In genomic region chr12:95784886-95785285, GRCh38 we compare ENCODE assay signal across 21 cellular contexts. TPM values are rescaled to one million over a fixed set of nuclear protein-coding genes. Genes with fewer than 3 reads are reported as not detected.
DNase-seq lines count a peak whose midpoint lies in the region; ATAC-seq, FAIRE-seq and TF ChIP-seq lines count a peak whose summit lies in the region.
"Had no signal": no experiment of that assay in that cellular context is flagged by ENCODE, and none has a peak within 500 bp of the region (broad histone marks: within the 10 kb centered on the region; RNA-seq: fewer than 3 reads in every experiment).

No MANE protein-coding gene starts in this region.

- ATAC-seq in PC-3 (peak; percentile 9), upper lobe of right lung (no peak), GM18909 (IDR thresholded peaks at IDR 0.05; ENCODE audit: poor library complexity, unreplicated experiment) (no peak)

- intact Hi-C loops in PC-3 (cut with micrococcal nuclease) (loop anchor here (2.0 kb wide), 1 partner anchor 20 kb away; no protein-coding TSS in a partner anchor), endothelial cell of umbilical vein (cut with micrococcal nuclease) (no loop called here), upper lobe of right lung (cut with DNase I) (no loop called here), thyroid gland (cut with DNase I) (no loop called here)

- CTCF ChIA-PET in PC-3 (lab: Charles Lee), result no interaction called here
- CTCF ChIA-PET in endothelial cell of umbilical vein (lab: Charles Lee), result no interaction called here

- H3K4me2 ChIP-seq in PC-3 (ENCODE audit: low read length), result peak overlapping the region; percentile 99
- peak overlapping the region; percentile 51 for H3K4me2 ChIP-seq in endothelial cell of umbilical vein (ENCODE audit: insufficient read depth, low read length)
- H3K4me2 ChIP-seq: BLaER1 treated with 17β-estradiol and CSF1 and Interleukin-3, amounts not matched to agents 10 nM and 100 nM had no signal

- no peaks in the 10 kb centered on the region for H3K9me1 ChIP-seq in endothelial cell of umbilical vein (replicated peaks; ENCODE audit: control insufficient read depth, extremely low read depth, insufficient read depth, low read length)

- no peak overlapping the region for H2AFZ ChIP-seq in PC-3 (ENCODE audit: low read length)
- no peak overlapping the region for H2AFZ ChIP-seq in endothelial cell of umbilical vein (ENCODE audit: low read depth, low read length)

- dilution Hi-C loops in endothelial cell of umbilical vein (cut with MboI; ENCODE audit: extremely low pct_ligation_motif_present, low sequenced_read_pairs), result no loop called here

- peaks cover 76% of the 10 kb centered on the region for H3K79me2 ChIP-seq in PC-3 (ENCODE audit: low read length)
- H3K79me2 ChIP-seq in endothelial cell of umbilical vein (ENCODE audit: control insufficient read depth, insufficient read depth, low read length), result peaks cover 23% of the 10 kb centered on the region

- H3K4me1 ChIP-seq in PC-3 (ENCODE audit: insufficient read depth, low read length) (peaks cover 60% of the 10 kb centered on the region), endothelial cell of umbilical vein (ENCODE audit: control insufficient read depth, extremely low read depth, insufficient read depth, low read length) (peaks cover 38% of the 10 kb centered on the region), upper lobe of right lung (peaks cover 10% of the 10 kb centered on the region), thyroid gland (peaks cover 6 to 8% of the 10 kb centered on the region in 2 donors)

- H3K27me3 ChIP-seq in PC-3 (ENCODE audit: low read length) (no peaks in the 10 kb centered on the region), endothelial cell of umbilical vein (ENCODE audit: control insufficient read depth in 2 of 2, insufficient read depth in 2 of 2, low read length in 2 of 2) (no peaks in the 10 kb centered on the region), upper lobe of right lung (peaks cover 21% of the 10 kb centered on the region), thyroid gland (no peaks in the 10 kb centered on the region)

- H3K9me2 ChIP-seq in PC-3 (replicated peaks; ENCODE audit: low read length), result no peaks in the 10 kb centered on the region

- H4K20me1 ChIP-seq in PC-3 (ENCODE audit: low read length), result 0 out of 2 replicates have a peak, but pooled peaks cover 7% of the 10 kb centered on the region
- no peaks in the 10 kb centered on the region for H4K20me1 ChIP-seq in endothelial cell of umbilical vein (replicated peaks; ENCODE audit: control insufficient read depth, extremely low read depth, insufficient read depth, low read length)

- TF ChIP-seq CTCF in PC-3 (conservative IDR thresholded peaks at IDR 0.05; ENCODE audit: low read depth, low read length), result no peak
- no peak for TF ChIP-seq CTCF in endothelial cell of umbilical vein (IDR thresholded peaks at IDR 0.05; ENCODE audit: extremely low read depth in 1 of 2, insufficient read depth in 1 of 2, low read depth in 1 of 2, low read length in 2 of 2)
- TF ChIP-seq CTCF in upper lobe of right lung (IDR thresholded peaks at IDR 0.05), result no peak
- TF ChIP-seq CTCF in thyroid gland (IDR thresholded peaks at IDR 0.05), result no peak

- no peak for FAIRE-seq in endothelial cell of umbilical vein (lab: Jason Lieb, UNC)
- FAIRE-seq: GM19239 had no signal

- H3K9me3 ChIP-seq in PC-3 (ENCODE audit: low read length) (no peaks in the 10 kb centered on the region), endothelial cell of umbilical vein (replicated peaks; ENCODE audit: control insufficient read depth, insufficient read depth, low read length) (no peaks in the 10 kb centered on the region), upper lobe of right lung (no peaks in the 10 kb centered on the region), thyroid gland (no peaks in the 10 kb centered on the region)
- H3K9me3 ChIP-seq: BLaER1 treated with 17β-estradiol and CSF1 and Interleukin-3, amounts not matched to agents 10 nM and 100 nM had no signal

- peak; percentile 8 for DNase-seq in NCI-H1694 treated with DMSO at 0.1 percent for 48 hours (lab: John Stamatoyannopoulos, UW)
- no peak for DNase-seq in NCI-H1694 (lab: John Stamatoyannopoulos, UW)
- DNase-seq in PC-3, result peak; percentile 43
- no peak for DNase-seq in endothelial cell of umbilical vein (ENCODE audit: low read depth, low spot score)
- no peak for DNase-seq in upper lobe of right lung
- no peak for DNase-seq in thyroid gland
- DNase-seq in DMS79 (lab: John Stamatoyannopoulos, UW), result no peak
- DNase-seq: CD8-positive, alpha-beta memory T cell; DND-41; GF-D8; H7; MV-4-11; NCI-H1417; NCI-H2029 treated with DMSO at 0.1 percent for 48 hours; NCI-H2171 treated with DMSO at 0.1 percent for 48 hours; NCI-H748 treated with DMSO at 0.1 percent for 48 hours had no signal

- H3K4me3 ChIP-seq in PC-3 (ENCODE audit: low read length) (peak overlapping the region; percentile 14; the same call in 1 of the 2 replicates), endothelial cell of umbilical vein (replicated peaks in 1 of 3; ENCODE audit: insufficient read depth in 1 of 3, low read depth in 1 of 3, low read length in 3 of 3) (peak overlapping the region in 2 of 3 experiments; percentile 9 to 10), upper lobe of right lung (peak overlapping the region; percentile 65), thyroid gland (replicated peaks in 1 of 3) (no peak overlapping the region)
- H3K4me3 ChIP-seq: BLaER1 treated with 17β-estradiol and CSF1 and Interleukin-3, amounts not matched to agents 10 nM and 100 nM had no signal

- 78 to 95% methylated on average over 1 of the region's 1 CpG for WGBS in thyroid gland, 2 donors

- no TSS peak for BruUV-seq in PC-3 (replicated peaks; lab: Mats Ljungman, UMichigan)
- no TSS peak for BruUV-seq in endothelial cell of umbilical vein (replicated peaks; lab: Mats Ljungman, UMichigan)

- POLR2A ChIA-PET in PC-3 (lab: Charles Lee; ENCODE audit: unreplicated experiment) (no interaction called here), endothelial cell of umbilical vein (lab: Charles Lee) (no interaction called here)

- H3K9ac ChIP-seq in PC-3 (ENCODE audit: low read length) (no peak overlapping the region), endothelial cell of umbilical vein (replicated peaks; ENCODE audit: extremely low read depth, insufficient read depth, low read length) (no peak overlapping the region)
- H3K9ac ChIP-seq: BLaER1 treated with 17β-estradiol and CSF1 and Interleukin-3, amounts not matched to agents 10 nM and 100 nM had no signal

- no peaks in the 10 kb centered on the region for H3F3A ChIP-seq in PC-3 (ENCODE audit: low read length, unreplicated experiment)

- H3K36me3 ChIP-seq in PC-3 (ENCODE audit: low read depth, low read length) (peaks cover 40% of the 10 kb centered on the region), endothelial cell of umbilical vein (ENCODE audit: control insufficient read depth in 2 of 2, extremely low read depth in 1 of 2, insufficient read depth in 2 of 2, low read length in 2 of 2) (peaks cover 14 to 16% of the 10 kb centered on the region in 2 experiments), upper lobe of right lung (no peaks in the 10 kb centered on the region), thyroid gland (no peaks in the 10 kb centered on the region)
- H3K36me3 ChIP-seq: BLaER1 treated with 17β-estradiol and CSF1 and Interleukin-3, amounts not matched to agents 10 nM and 100 nM had no signal

- TF ChIP-seq POLR2A in endothelial cell of umbilical vein (IDR thresholded peaks at IDR 0.05; ENCODE audit: low read depth, low read length) (no peak), thyroid gland (IDR thresholded peaks at IDR 0.05) (no peak)

- H3K27ac ChIP-seq in PC-3 (ENCODE audit: low read length) (peak overlapping the region; percentile 19), endothelial cell of umbilical vein (ENCODE audit: insufficient read depth, low read depth, low read length) (no peak overlapping the region), upper lobe of right lung (no peak overlapping the region), thyroid gland (no peak overlapping the region)
- H3K27ac ChIP-seq: 22Rv1; BLaER1 treated with 17β-estradiol and CSF1 and Interleukin-3, amounts not matched to agents 10 nM and 100 nM; HL-60 had no signal

TF ChIP-seq in endothelial cell of umbilical vein, 7 proteins besides CTCF, POLR2A, EP300 and RAD21:
- TF ChIP-seq POLR2AphosphoS5 (IDR thresholded peaks at IDR 0.05; ENCODE audit: insufficient read depth, low read depth, low read length) (no peak), MYC (IDR thresholded peaks at IDR 0.05; ENCODE audit: low read depth, low read length) (no peak), EZH2 (IDR thresholded peaks at IDR 0.05; ENCODE audit: borderline replicate concordance, low read depth, low read length, severe bottlenecking) (no peak)

RNA-seq across cellular contexts. Expression of gene NTN4, which starts 5.7 kb away (rescaled TPM):
- total RNA-seq in PC-3 (2014; rRNA removed) (39.6 and 40.3 TPM in 2 replicates), endothelial cell of umbilical vein (105 and 120 TPM in 2 replicates), upper lobe of right lung (136 TPM), thyroid gland (10 to 100 TPM; 11.1 to 21.0 (median 16.1) TPM)
- polyA plus RNA-seq in endothelial cell of umbilical vein, result 317 and 352 TPM in 2 replicates
- 209 and 219 TPM in 2 replicates for polyA plus RNA-seq in endothelial cell of umbilical vein (2011; cell fraction: cytosol; rRNA removed)
- 152 and 199 TPM in 2 replicates for polyA plus RNA-seq in endothelial cell of umbilical vein (2011; cell fraction: nucleus; rRNA removed)
- polyA plus RNA-seq in endothelial cell of umbilical vein (2012), result 251 and 280 TPM in 2 replicates
- 890 and 1,000 TPM in 2 replicates for polyA minus RNA-seq in endothelial cell of umbilical vein
- polyA minus RNA-seq in endothelial cell of umbilical vein (2011; cell fraction: cytosol; rRNA and poly(A)+ RNA removed), result 6.9 TPM
- 255 and 325 TPM in 2 replicates for polyA minus RNA-seq in endothelial cell of umbilical vein (2011; cell fraction: nucleus; rRNA and poly(A)+ RNA removed)
- total RNA-seq: CD8-positive, alpha-beta memory T cell had no signal

Comparison
In these comparisons a context has a peak if more than half of its experiments do, and no peak if none do; other contexts are left out.
1. DNase-seq: peak in NCI-H1694 treated with DMSO at 0.1 percent for 48 hours (single experiment) and PC-3 (single experiment); none in NCI-H1694 (single experiment), endothelial cell of umbilical vein (single experiment), upper lobe of right lung (single experiment), thyroid gland (0 of 2) and DMS79 (single experiment).
2. H3K4me3 ChIP-seq: peak in PC-3 (single experiment), endothelial cell of umbilical vein (2 of 3) and upper lobe of right lung (single experiment); none in thyroid gland (0 of 3).